21 cellular contexts compared by ENCODE assay signal in genomic region chr9:37540634-37541033, GRCh38. TPM values are rescaled to one million over a fixed set of nuclear protein-coding genes. Genes with fewer than 3 reads are reported as not detected.
DNase-seq lines count a peak whose midpoint lies in the region; ATAC-seq and TF ChIP-seq lines count a peak whose summit lies in the region.
"Had no signal": no experiment of that assay in that cellular context is flagged by ENCODE, and none has a peak within 500 bp of the region (broad histone marks: within the 10 kb centered on the region; RNA-seq: fewer than 3 reads in every experiment).

No MANE protein-coding gene starts in this region.

- ATAC-seq in Right ventricle myocardium superior (ENCODE audit: poor library complexity): peak; percentile 89
- ATAC-seq in GM18505 (IDR thresholded peaks at IDR 0.05; ENCODE audit: unreplicated experiment): no peak
- ATAC-seq in HG03139 (IDR thresholded peaks at IDR 0.05; ENCODE audit: unreplicated experiment): no peak
- ATAC-seq: activated naive CD4-positive, alpha-beta T cell treated with anti-CD3 and anti-CD28 coated beads, Interleukin-2, amount 50 U/mL, for 72 hours; activated T-cell treated with anti-CD3 and anti-CD28 coated beads, Interleukin-2, amount 50 U/mL, for 72 hours had no signal

- no peak overlapping the region for H3K27ac ChIP-seq in right atrium auricular region
- H3K27ac ChIP-seq: HL-60 had no signal

- no peaks in the 10 kb centered on the region for H3K4me1 ChIP-seq in right atrium auricular region

- TF ChIP-seq CTCF in right atrium auricular region (IDR thresholded peaks at IDR 0.05): no peak
- TF ChIP-seq CTCF in epithelial cell of esophagus (IDR thresholded peaks at IDR 0.05; ENCODE audit: insufficient read depth, low read depth, low read length, missing control alignments): no peak

- TF ChIP-seq POLR2A in GM18505 (IDR thresholded peaks at IDR 0.05; ENCODE audit: borderline replicate concordance, extremely low read depth, insufficient read depth, insufficient read length): no peak

- H3K9me3 ChIP-seq in right atrium auricular region: no peaks in the 10 kb centered on the region

- H3K36me3 ChIP-seq in right atrium auricular region: peaks cover 21% of the 10 kb centered on the region

- no peaks in the 10 kb centered on the region for H3K27me3 ChIP-seq in right atrium auricular region

- DNase-seq in Right ventricle myocardium superior (peak; percentile 67), right atrium auricular region (ENCODE audit: low spot score) (no peak), epithelial cell of esophagus (ENCODE audit: low read depth) (peak; percentile 54), medulla oblongata (ENCODE audit: extremely low spot score) (peak; percentile 14), ureter (ENCODE audit: low spot score) (peak; percentile 82), GF-D8 (lab: John Stamatoyannopoulos, UW) (no peak)
- DNase-seq: activated CD4-positive, alpha-beta memory T cell treated with anti-CD3 and anti-CD28 coated beads, Interleukin-2, amount 10 ng/mL, durations not matched to agents 7 days and 5 days; activated T-cell treated with anti-CD3 and anti-CD28 coated beads, Interleukin-2, amount 50 U/mL, for 72 hours; dermis blood vessel endothelial cell; DND-41; mesenchymal stem cell; MV-4-11; NCI-H1930; NCI-H510A treated with DMSO at 0.1 percent for 48 hours; SIG-M5; stimulated activated CD4-positive, alpha-beta T cell treated with anti-CD3 and anti-CD28 coated beads, Interleukin-15, amount 100 ng/mL, for 24 hours; stimulated activated naive CD4-positive, alpha-beta T cell treated with Interleukin-2 at 50 U/mL for 16 hours had no signal

- intact Hi-C loops in Right ventricle myocardium superior (cut with DNase I): no loop called here

- no peak overlapping the region for H3K4me3 ChIP-seq in right atrium auricular region
- H3K4me3 ChIP-seq in epithelial cell of esophagus (ENCODE audit: low read length): no peak overlapping the region

RNA-seq across cellular contexts. Expression of gene FBXO10, which starts 35.5 kb away (rescaled TPM):
- total RNA-seq in Right ventricle myocardium superior (6.2 TPM), right atrium auricular region (1 to 10 TPM; 5.5 to 5.7 TPM), ureter (7.5 TPM)

RNA-seq across cellular contexts. Expression of gene TOMM5, which starts 51.8 kb away (rescaled TPM):
- total RNA-seq in Right ventricle myocardium superior (59.4 TPM), right atrium auricular region (10 to 100 TPM; 45.5 to 63.9 TPM), ureter (72.7 TPM)

RNA-seq across cellular contexts. Expression of gene POLR1E, which starts 54.9 kb away (rescaled TPM):
- total RNA-seq in Right ventricle myocardium superior: 10.2 TPM
- 10 to 100 TPM in 1 of 2 donors, 1 to 10 TPM in 1; 9.6 to 13.3 TPM for total RNA-seq in right atrium auricular region
- 27.5 TPM for total RNA-seq in ureter

Comparison
In these comparisons a context has a peak if more than half of its experiments do, and no peak if none do; other contexts are left out.
1. DNase-seq: peak in Right ventricle myocardium superior (single experiment), epithelial cell of esophagus (single experiment), medulla oblongata (single experiment) and ureter (single experiment); none in right atrium auricular region (single experiment) and GF-D8 (single experiment).